In the genomic region with DNA sequence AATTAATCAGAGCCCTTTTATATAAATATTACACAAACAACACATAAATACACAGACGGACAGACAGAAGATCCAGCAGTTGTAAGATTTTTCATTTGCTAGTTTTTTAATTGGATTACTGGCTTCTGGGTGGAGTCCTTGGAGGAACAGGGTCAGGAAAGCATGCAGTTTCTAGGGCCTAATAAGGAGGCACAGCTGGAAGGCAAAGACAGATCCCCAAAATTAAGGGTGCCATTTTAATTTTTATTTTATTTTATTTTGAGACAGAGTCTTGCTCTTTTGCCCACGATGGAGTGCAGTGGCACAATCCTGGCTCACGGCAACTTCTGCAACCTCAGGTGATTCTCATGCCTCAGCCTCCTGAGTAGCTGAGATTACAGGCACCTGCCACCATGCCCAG, we compare ENCODE assay signal across 35 cellular contexts. TPM values are rescaled to one million over a fixed set of nuclear protein-coding genes. Genes with fewer than 3 reads are reported as not detected.
"Had no signal": no experiment of that assay in that cellular context is flagged by ENCODE, and none has a peak within 500 bp of the region (broad histone marks: within the 10 kb centered on the region; RNA-seq: fewer than 3 reads in every experiment).

No MANE protein-coding gene starts in this region.

- H3K9ac ChIP-seq: neural progenitor cell, parathyroid adenoma had no signal

- H3K4me3 Mint-ChIP-seq: dendritic cell treated with granulocyte-macrophage colony-stimulating factor and Interleukin-4, amounts not matched to agents 40 ng/mL and 50 ng/mL, for 4 days; endodermal cell; immature natural killer cell; memory B cell; mesothelial cell of epicardium; naive thymus-derived CD4-positive, alpha-beta T cell; nephron; neural progenitor cell; stimulated activated naive CD8-positive, alpha-beta T cell treated with anti-CD3 and anti-CD28 coated beads, Interleukin-15, amount 100 ng/mL, for 72 hours had no signal

- H3K27ac ChIP-seq: colonic mucosa, esophagus squamous epithelium, neural progenitor cell, parathyroid adenoma, right lobe of liver, suprapubic skin, transverse colon, upper lobe of right lung, uterus had no signal

- ATAC-seq: left ventricle myocardium superior; naive thymus-derived CD4-positive, alpha-beta T cell; right lobe of liver; stimulated activated naive CD8-positive, alpha-beta T cell treated with anti-CD3 and anti-CD28 coated beads, Interleukin-15, amount 100 ng/mL, for 72 hours; upper lobe of right lung had no signal

- H3K4me1 Mint-ChIP-seq: endodermal cell; immature natural killer cell; mesothelial cell of epicardium; nephron; neural progenitor cell; stimulated activated naive CD8-positive, alpha-beta T cell treated with anti-CD3 and anti-CD28 coated beads, Interleukin-15, amount 100 ng/mL, for 72 hours had no signal

- H3K27ac Mint-ChIP-seq: dendritic cell treated with granulocyte-macrophage colony-stimulating factor and Interleukin-4, amounts not matched to agents 40 ng/mL and 50 ng/mL, for 4 days; endodermal cell; immature natural killer cell; memory B cell; mesothelial cell of epicardium; naive thymus-derived CD4-positive, alpha-beta T cell; nephron; neural progenitor cell; progenitor cell of endocrine pancreas had no signal

- H3K27me3 ChIP-seq: colonic mucosa, esophagus squamous epithelium, neural progenitor cell, right lobe of liver, suprapubic skin, transverse colon, upper lobe of right lung, uterus had no signal

- H3K36me3 Mint-ChIP-seq: neural progenitor cell had no signal

- H3K36me3 ChIP-seq: colonic mucosa, esophagus squamous epithelium, neural progenitor cell, right lobe of liver, suprapubic skin, transverse colon, upper lobe of right lung, uterus had no signal

- H3K4me2 ChIP-seq: neural progenitor cell, smooth muscle cell had no signal

- H3K79me2 ChIP-seq: parathyroid adenoma had no signal

- DNase-seq: colonic mucosa; effector CD8-positive, alpha-beta T cell; endodermal cell; esophagus squamous epithelium; foreskin melanocyte; hypothalamus; immature natural killer cell; islet precursor cell; left ventricle myocardium superior; naive thymus-derived CD4-positive, alpha-beta T cell; right lobe of liver; stimulated activated CD4-positive, alpha-beta T cell treated with anti-CD3 and anti-CD28 coated beads, Interleukin-12 subunit alpha, Interleukin-12 subunit beta, amount 100 ng/mL, for 4 hours; stimulated activated CD4-positive, alpha-beta T cell treated with anti-CD3 and anti-CD28 coated beads, Interleukin-1b, Interleukin-23, amount 100 ng/mL, for 48 hours; stimulated activated CD4-positive, alpha-beta T cell treated with anti-CD3 and anti-CD28 coated beads, Interleukin-4, amount 100 ng/mL, for 1 hour; stimulated activated CD8-positive, alpha-beta memory T cell treated with anti-CD3 and anti-CD28 coated beads, Interleukin-4, amount 100 ng/mL, for 48 hours; stimulated activated naive CD4-positive, alpha-beta T cell; stimulated activated naive CD8-positive, alpha-beta T cell treated with anti-CD3 and anti-CD28 coated beads, Interleukin-15, amount 100 ng/mL, for 72 hours; transverse colon; upper lobe of right lung; uterus had no signal

- H3K4me1 ChIP-seq: colonic mucosa, esophagus squamous epithelium, neural progenitor cell, parathyroid adenoma, right lobe of liver, suprapubic skin, transverse colon, upper lobe of right lung, uterus had no signal

- H2AFZ ChIP-seq: neural progenitor cell, parathyroid adenoma had no signal

- H3K27me3 Mint-ChIP-seq: progenitor cell of endocrine pancreas had no signal

- H3K4me3 ChIP-seq: colonic mucosa, esophagus squamous epithelium, lung, neural progenitor cell, right lobe of liver, smooth muscle cell, suprapubic skin, transverse colon, upper lobe of right lung, uterus had no signal

- FAIRE-seq: endothelial cell of umbilical vein had no signal

- H3K9me3 ChIP-seq: colonic mucosa, right lobe of liver, suprapubic skin, uterus had no signal

RNA-seq across cellular contexts. Expression of a gene that starts 57.4 kb away (rescaled TPM):
- total RNA-seq: colonic mucosa; endodermal cell; endothelial cell of umbilical vein; epithelial cell of proximal tubule; esophagus squamous epithelium; left ventricle myocardium superior; lung; mesothelial cell of epicardium; mucosa of gallbladder; naive thymus-derived CD4-positive, alpha-beta T cell; osteoblast; progenitor cell of endocrine pancreas; right lobe of liver; smooth muscle cell; suprapubic skin; transverse colon; upper lobe of right lung; uterus had no signal
- polyA plus RNA-seq: endothelial cell of umbilical vein; immature natural killer cell; lung; naive thymus-derived CD4-positive, alpha-beta T cell; smooth muscle cell; thymus had no signal
